In genomic region chr1:41918450-41919043, GRCh38 we compare ENCODE assay signal across 7 cellular contexts. TPM values are rescaled to one million over a fixed set of nuclear protein-coding genes. Genes with fewer than 3 reads are reported as not detected.
A peak's percentile ranks its signal among the peaks of the same experiment; 100 is the strongest.
DNase-seq lines count a peak whose midpoint lies in the region; ATAC-seq and TF ChIP-seq lines count a peak whose summit lies in the region.

Gene HIVEP3 (minus strand): TSS chr1:41918922.

- H3K27me3 ChIP-seq in ascending aorta (no peaks in the 10 kb centered on the region), iPS DF 6.9 (ENCODE audit: control insufficient read depth, insufficient read depth, low read length) (peaks cover 18% of the 10 kb centered on the region)

- intact Hi-C loops in ascending aorta (cut with DNase I) = no loop called here
- intact Hi-C loops in sciatic nerve (cut with DNase I) = no loop called here

- no peak for ATAC-seq in sciatic nerve
- no peak for ATAC-seq in HG03460 (IDR thresholded peaks at IDR 0.05; ENCODE audit: unreplicated experiment)

- DNase-seq in GM12864 (ENCODE audit: low read depth) (no peak), NCI-H2171 treated with DMSO at 0.1 percent for 48 hours (lab: John Stamatoyannopoulos, UW) (peak; percentile 86), ascending aorta (ENCODE audit: low spot score in 2 of 2) (no peak), iPS DF 6.9 (ENCODE audit: low read depth, low spot score) (no peak), sciatic nerve (ENCODE audit: low spot score) (no peak), GM20000 (ENCODE audit: low spot score) (no peak)

- no peaks in the 10 kb centered on the region for H3K9me3 ChIP-seq in ascending aorta
- H3K9me3 ChIP-seq in iPS DF 6.9 (ENCODE audit: control insufficient read depth, insufficient read depth, low read length) = no peaks in the 10 kb centered on the region

- TF ChIP-seq CTCF in GM12864 (IDR thresholded peaks at IDR 0.05; ENCODE audit: low read depth, low read length, missing control alignments) (no peak), ascending aorta (IDR thresholded peaks at IDR 0.05) (no peak), GM20000 (IDR thresholded peaks at IDR 0.05; ENCODE audit: extremely low read depth, missing control alignments) (no peak)

- H3K27ac ChIP-seq in ascending aorta (no peak within 1 kb of the TSS), iPS DF 6.9 (ENCODE audit: low read length) (no peak within 1 kb of the TSS)

- H3K4me1 ChIP-seq in ascending aorta (peaks cover 3 to 8% of the 10 kb centered on the region in 2 donors), iPS DF 6.9 (ENCODE audit: control insufficient read depth, insufficient read depth, low read length) (no peaks in the 10 kb centered on the region)

- H3K36me3 ChIP-seq in ascending aorta (no peaks in the 10 kb centered on the region), iPS DF 6.9 (ENCODE audit: control insufficient read depth, insufficient read depth, low read length) (no peaks in the 10 kb centered on the region)

- no CpG with 5 or more reads among the region's 15 CpGs for WGBS in iPS DF 6.9 (ENCODE audit: insufficient coverage, insufficient read length)

- H3K4me3 ChIP-seq in GM12864 (ENCODE audit: low read depth, low read length) = peak within 1 kb of the TSS; percentile 76
- H3K4me3 ChIP-seq in ascending aorta = peak within 1 kb of the TSS; percentile 56 to 73
- peak within 1 kb of the TSS; percentile 48; the same call in 1 of the 2 replicates for H3K4me3 ChIP-seq in iPS DF 6.9 (ENCODE audit: low read length)

RNA-seq across cellular contexts. Expression of gene HIVEP3, which starts in this region (rescaled TPM):
- total RNA-seq in ascending aorta = 0.32 TPM
- total RNA-seq in sciatic nerve = 11.0 TPM
